Comparison of ENCODE assay signal across 1 cellular context in the genomic region with DNA sequence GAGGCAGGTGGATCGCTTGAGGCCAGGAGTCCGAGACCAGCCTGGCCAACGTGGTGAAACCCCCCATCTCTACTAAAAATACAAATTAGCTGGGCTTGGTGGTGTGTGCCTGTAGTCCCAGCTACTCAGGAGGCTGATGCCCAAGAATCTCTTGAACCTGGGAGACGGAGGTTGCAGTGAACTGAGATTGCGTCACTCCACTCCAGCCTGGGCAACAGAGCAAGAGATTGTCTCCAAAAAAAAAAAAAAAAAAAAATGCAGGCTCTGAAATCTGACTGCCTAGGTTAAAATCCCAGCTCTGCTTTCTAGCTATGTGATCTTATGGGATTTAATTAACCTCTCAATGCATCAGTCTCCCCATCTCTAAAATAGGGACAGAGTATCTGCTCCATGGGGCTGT.
TF ChIP-seq lines count a peak whose summit lies in the region.

No MANE protein-coding gene starts in this region.

TF ChIP-seq in HepG2, 621 proteins besides CTCF, POLR2A, EP300 and RAD21:
- TF ChIP-seq DMTF1 (CRISPR knock-in tag; IDR thresholded peaks at IDR 0.05): no peak
- TF ChIP-seq CEBPG (CRISPR knock-in tag; IDR thresholded peaks at IDR 0.05): peak; percentile 64
- no peak for TF ChIP-seq ZNF230 (CRISPR knock-in tag; IDR thresholded peaks at IDR 0.05)
- no peak for TF ChIP-seq RBM39 (IDR thresholded peaks at IDR 0.05; ENCODE audit: low read depth, low read length, poor library complexity, severe bottlenecking)
- TF ChIP-seq SOX13 (IDR thresholded peaks at IDR 0.05): no peak
- no peak for TF ChIP-seq SOX13 (CRISPR knock-in tag; conservative IDR thresholded peaks at IDR 0.05 in 1 of 2, IDR thresholded peaks at IDR 0.05 in 1 of 2)
- no peak for TF ChIP-seq TBX3 (IDR thresholded peaks at IDR 0.05; ENCODE audit: borderline replicate concordance)
- TF ChIP-seq, protein P1, sequence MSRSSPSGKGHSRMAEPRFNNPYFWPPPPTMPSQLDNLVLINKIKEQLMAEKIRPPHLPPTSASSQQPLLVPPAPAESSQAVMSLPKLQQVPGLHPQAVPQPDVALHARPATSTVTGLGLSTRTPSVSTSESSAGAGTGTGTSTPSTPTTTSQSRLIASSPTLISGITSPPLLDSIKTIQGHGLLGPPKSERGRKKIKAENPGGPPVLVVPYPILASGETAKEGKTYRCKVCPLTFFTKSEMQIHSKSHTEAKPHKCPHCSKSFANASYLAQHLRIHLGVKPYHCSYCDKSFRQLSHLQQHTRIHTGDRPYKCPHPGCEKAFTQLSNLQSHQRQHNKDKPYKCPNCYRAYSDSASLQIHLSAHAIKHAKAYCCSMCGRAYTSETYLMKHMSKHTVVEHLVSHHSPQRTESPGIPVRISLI (CRISPR knock-in tag; IDR thresholded peaks at IDR 0.05; ENCODE audit: borderline replicate concordance): peak; percentile 71; the same call in 1 of the 2 replicates
- peak; percentile 81 for TF ChIP-seq CEBPB (IDR thresholded peaks at IDR 0.05; ENCODE audit: borderline replicate concordance, low read depth, low read length)
